Comparison of ENCODE assay signal across 8 cellular contexts in the genomic region with DNA sequence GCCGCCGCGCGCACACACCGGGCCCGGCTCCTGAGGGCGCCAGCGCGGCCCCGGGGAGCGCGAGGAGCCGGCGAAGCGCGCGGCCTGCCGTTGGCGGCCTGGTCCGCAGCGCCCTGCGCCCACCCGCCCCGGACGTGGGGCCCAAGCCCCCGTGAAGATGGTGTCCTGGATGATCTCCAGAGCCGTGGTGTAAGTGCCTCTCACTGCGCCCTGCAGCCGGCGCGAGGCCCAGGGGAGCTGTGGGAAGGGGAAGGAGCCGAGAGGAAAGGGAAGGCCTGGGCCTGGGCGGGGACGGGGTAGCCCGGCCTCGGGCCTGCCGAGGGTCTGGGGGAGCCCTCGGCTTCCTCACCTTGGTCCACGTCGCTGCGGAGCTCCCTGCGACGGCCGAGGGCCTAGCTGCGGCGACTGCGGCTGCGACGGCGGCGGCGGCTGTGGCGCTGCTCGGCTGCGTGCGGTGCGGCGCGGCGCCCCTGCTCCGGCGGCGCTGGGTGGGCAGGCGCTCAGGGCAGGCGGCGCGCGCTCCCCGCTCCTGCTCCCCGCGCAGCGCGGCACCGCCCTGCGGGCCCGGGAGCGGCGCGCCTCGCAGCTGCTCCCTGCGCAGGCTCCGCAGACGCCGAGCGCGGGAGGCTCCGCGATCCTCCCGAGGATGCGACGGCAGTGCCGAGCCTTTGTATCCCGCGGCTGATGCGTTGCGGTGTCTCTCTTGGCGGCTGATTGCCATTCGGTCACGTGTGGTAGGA. TPM values are rescaled to one million over a fixed set of nuclear protein-coding genes. Genes with fewer than 3 reads are reported as not detected.
DNase-seq lines count a peak whose midpoint lies in the region; ATAC-seq and TF ChIP-seq lines count a peak whose summit lies in the region.

A gene with protein sequence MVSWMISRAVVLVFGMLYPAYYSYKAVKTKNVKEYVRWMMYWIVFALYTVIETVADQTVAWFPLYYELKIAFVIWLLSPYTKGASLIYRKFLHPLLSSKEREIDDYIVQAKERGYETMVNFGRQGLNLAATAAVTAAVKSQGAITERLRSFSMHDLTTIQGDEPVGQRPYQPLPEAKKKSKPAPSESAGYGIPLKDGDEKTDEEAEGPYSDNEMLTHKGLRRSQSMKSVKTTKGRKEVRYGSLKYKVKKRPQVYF (plus strand): TSS at position 13 of the 740 bp plus-strand sequence. CDS start 145 bp downstream, at position 158.

- H3K79me2 ChIP-seq in OCI-LY7 (ENCODE audit: insufficient read depth, low read depth, low read length) = peaks cover 60% of the 10 kb centered on the region

- BruUV-seq in OCI-LY7 (replicated peaks; lab: Mats Ljungman, UMichigan) = no TSS peak

- peak within 1 kb of the TSS; percentile 85 to 95 (median 90) for H3K4me3 Mint-ChIP-seq in CD8-positive, alpha-beta memory T cell
- H3K4me3 Mint-ChIP-seq in activated T-cell treated with anti-CD3 and anti-CD28 coated beads, Interleukin-2, amount 50 U/mL, for 72 hours = peak within 1 kb of the TSS; percentile 86 to 93
- H3K4me3 Mint-ChIP-seq in stimulated activated naive B cell treated with anti-CD40 and anti-IgM and Interleukin-4, amounts not matched to agents 10 μg/mL and 1 μg/mL and 100 μg/mL, for 72 hours = peak within 1 kb of the TSS; percentile 86 to 91

- TF ChIP-seq POLR2A in esophagus muscularis mucosa (IDR thresholded peaks at IDR 0.05; ENCODE audit: low read depth) = no peak

- peak within 1 kb of the TSS; percentile 87 for H3K27ac ChIP-seq in CD8-positive, alpha-beta memory T cell (ENCODE audit: low read depth, low read length)
- peak within 1 kb of the TSS; percentile 73 for H3K27ac ChIP-seq in OCI-LY7 (ENCODE audit: low read depth, low read length, poor library complexity, severe bottlenecking)
- H3K27ac ChIP-seq in esophagus muscularis mucosa (replicated peaks in 1 of 4) = peak within 1 kb of the TSS; percentile 99 to 100 (median 99)

- H3K27ac Mint-ChIP-seq in CD8-positive, alpha-beta memory T cell = peak within 1 kb of the TSS; percentile 85 to 96 (median 94)
- peak within 1 kb of the TSS; percentile 95 for H3K27ac Mint-ChIP-seq in activated T-cell treated with anti-CD3 and anti-CD28 coated beads, Interleukin-2, amount 50 U/mL, for 72 hours
- H3K27ac Mint-ChIP-seq in stimulated activated naive B cell treated with anti-CD40 and anti-IgM and Interleukin-4, amounts not matched to agents 10 μg/mL and 1 μg/mL and 100 μg/mL, for 72 hours = peak within 1 kb of the TSS; percentile 89

- CTCF ChIA-PET in CD8-positive, alpha-beta memory T cell (lab: Charles Lee) = interaction anchor here (0.5 to 1.5 kb wide), 7 partner anchors 8 to 1619 kb away, joined by 3 to 5 read pairs (median 4); no protein-coding TSS in a partner anchor
- CTCF ChIA-PET in OCI-LY7 (lab: Charles Lee; ENCODE audit: unreplicated experiment) = interaction anchor here (0.6 kb wide), 1 partner anchor 342 kb away, joined by 3 read pairs; no protein-coding TSS in a partner anchor

- H3K4me1 ChIP-seq in CD8-positive, alpha-beta memory T cell (ENCODE audit: insufficient read depth, low read length) = peaks cover 37% of the 10 kb centered on the region
- H3K4me1 ChIP-seq in OCI-LY7 (ENCODE audit: insufficient read depth, low read length, poor library complexity, severe bottlenecking) (peaks cover 29% of the 10 kb centered on the region), esophagus muscularis mucosa (peaks cover 42 to 75% (median 72%) of the 10 kb centered on the region in 4 donors)

- TF ChIP-seq CTCF in OCI-LY7 (conservative IDR thresholded peaks at IDR 0.05; ENCODE audit: low read length) = no peak
- peak in 1 of 3 experiments; percentile 5 for TF ChIP-seq CTCF in esophagus muscularis mucosa (IDR thresholded peaks at IDR 0.05)

- peaks cover 61 to 77% (median 69%) of the 10 kb centered on the region in 3 donors for H3K4me1 Mint-ChIP-seq in CD8-positive, alpha-beta memory T cell
- H3K4me1 Mint-ChIP-seq in activated T-cell treated with anti-CD3 and anti-CD28 coated beads, Interleukin-2, amount 50 U/mL, for 72 hours (ENCODE audit: low read depth) = peaks cover 61% of the 10 kb centered on the region
- peaks cover 20 to 39% of the 10 kb centered on the region in 2 donors for H3K4me1 Mint-ChIP-seq in stimulated activated naive B cell treated with anti-CD40 and anti-IgM and Interleukin-4, amounts not matched to agents 10 μg/mL and 1 μg/mL and 100 μg/mL, for 72 hours

- peak; percentile 61 for ATAC-seq in HG03439 (IDR thresholded peaks at IDR 0.05; ENCODE audit: unreplicated experiment)
- ATAC-seq in activated T-cell treated with anti-CD3 and anti-CD28 coated beads, Interleukin-2, amount 50 U/mL, for 72 hours (replicated peaks in 1 of 2) = peak; percentile 72 to 75
- ATAC-seq in stimulated activated naive B cell treated with anti-CD40 and anti-IgM and Interleukin-4, amounts not matched to agents 10 μg/mL and 1 μg/mL and 100 μg/mL, for 72 hours (replicated peaks) = peak; percentile 77 to 82

- peaks cover 5% of the 10 kb centered on the region; the same call in 1 of the 2 replicates for H4K20me1 ChIP-seq in OCI-LY7 (ENCODE audit: insufficient read depth, low read length)

- no CpG with 5 or more reads among the region's 99 CpGs for WGBS in esophagus muscularis mucosa

- H3K27me3 ChIP-seq in CD8-positive, alpha-beta memory T cell (ENCODE audit: insufficient read depth, low read length, poor library complexity, severe bottlenecking) = no peaks in the 10 kb centered on the region
- no peaks in the 10 kb centered on the region for H3K27me3 ChIP-seq in esophagus muscularis mucosa

- DNase-seq in CD8-positive, alpha-beta memory T cell = peak; percentile 31 to 67 (median 61)
- peak; percentile 73 for DNase-seq in GM19238 (ENCODE audit: insufficient read length, low spot score)
- DNase-seq in OCI-LY7 (ENCODE audit: low spot score) = peak; percentile 79
- peak; percentile 59 to 62 for DNase-seq in activated T-cell treated with anti-CD3 and anti-CD28 coated beads, Interleukin-2, amount 50 U/mL, for 72 hours
- DNase-seq in esophagus muscularis mucosa (ENCODE audit: extremely low spot score) = no peak
- peak; percentile 85 for DNase-seq in myocyte (ENCODE audit: low read depth)
- DNase-seq in stimulated activated naive B cell treated with anti-CD40 and anti-IgM and Interleukin-4, amounts not matched to agents 10 μg/mL and 1 μg/mL and 100 μg/mL, for 72 hours = peak; percentile 64

- POLR2A ChIA-PET in CD8-positive, alpha-beta memory T cell (lab: Charles Lee) = interaction anchor here (0.6 to 3.5 kb wide), 6 partner anchors 55 to 389 kb away, joined by 3 to 14 read pairs (median 5); a partner anchor contains a TSS
- POLR2A ChIA-PET in OCI-LY7 (lab: Charles Lee) = interaction anchor here (0.6 to 2.0 kb wide), 8 partner anchors 9 to 383 kb away, joined by 3 to 7 read pairs (median 4); no protein-coding TSS in a partner anchor

- no peaks in the 10 kb centered on the region for H3K9me3 Mint-ChIP-seq in CD8-positive, alpha-beta memory T cell
- no peaks in the 10 kb centered on the region for H3K9me3 Mint-ChIP-seq in activated T-cell treated with anti-CD3 and anti-CD28 coated beads, Interleukin-2, amount 50 U/mL, for 72 hours
- H3K9me3 Mint-ChIP-seq in stimulated activated naive B cell treated with anti-CD40 and anti-IgM and Interleukin-4, amounts not matched to agents 10 μg/mL and 1 μg/mL and 100 μg/mL, for 72 hours = no peaks in the 10 kb centered on the region

- H2AFZ ChIP-seq in OCI-LY7 (ENCODE audit: low read length) = peak within 1 kb of the TSS; percentile 81

- H3K9me3 ChIP-seq in CD8-positive, alpha-beta memory T cell (ENCODE audit: low read length) = no peaks in the 10 kb centered on the region
- H3K9me3 ChIP-seq in OCI-LY7 (ENCODE audit: low read length) (no peaks in the 10 kb centered on the region), esophagus muscularis mucosa (no peaks in the 10 kb centered on the region)

- no peaks in the 10 kb centered on the region for H3K9me2 ChIP-seq in OCI-LY7 (ENCODE audit: insufficient read depth, low read length)

- intact Hi-C loops in OCI-LY7 (cut with micrococcal nuclease; ENCODE audit: unreplicated experiment) (loop anchor here (1.0 to 10.0 kb wide), 5 partner anchors 57 to 707 kb away; a partner anchor contains a TSS), esophagus muscularis mucosa (cut with DNase I) (loop anchor here (5.0 kb wide), 4 partner anchors 106 to 314 kb away; no protein-coding TSS in a partner anchor)

- peak within 1 kb of the TSS; percentile 96 for H3K4me2 ChIP-seq in OCI-LY7 (ENCODE audit: low read length)

- no peaks in the 10 kb centered on the region for H3K27me3 Mint-ChIP-seq in CD8-positive, alpha-beta memory T cell
- H3K27me3 Mint-ChIP-seq in activated T-cell treated with anti-CD3 and anti-CD28 coated beads, Interleukin-2, amount 50 U/mL, for 72 hours (ENCODE audit: low read depth) = no peaks in the 10 kb centered on the region
- no peaks in the 10 kb centered on the region for H3K27me3 Mint-ChIP-seq in stimulated activated naive B cell treated with anti-CD40 and anti-IgM and Interleukin-4, amounts not matched to agents 10 μg/mL and 1 μg/mL and 100 μg/mL, for 72 hours

- peak within 1 kb of the TSS; percentile 94 for H3K4me3 ChIP-seq in CD8-positive, alpha-beta memory T cell (ENCODE audit: low read length)
- peak within 1 kb of the TSS; percentile 76 for H3K4me3 ChIP-seq in OCI-LY7 (ENCODE audit: low read depth, low read length, poor library complexity, severe bottlenecking)
- peak within 1 kb of the TSS; percentile 81 to 91 (median 88) for H3K4me3 ChIP-seq in esophagus muscularis mucosa

- peaks cover 0 to 11% (median 0%) of the 10 kb centered on the region in 3 donors for H3K36me3 Mint-ChIP-seq in CD8-positive, alpha-beta memory T cell
- H3K36me3 Mint-ChIP-seq in activated T-cell treated with anti-CD3 and anti-CD28 coated beads, Interleukin-2, amount 50 U/mL, for 72 hours (ENCODE audit: insufficient read depth in 2 of 2) = peaks cover 0 to 4% of the 10 kb centered on the region in 2 donors
- H3K36me3 Mint-ChIP-seq in stimulated activated naive B cell treated with anti-CD40 and anti-IgM and Interleukin-4, amounts not matched to agents 10 μg/mL and 1 μg/mL and 100 μg/mL, for 72 hours = peaks cover 6 to 15% of the 10 kb centered on the region in 2 donors

- TF ChIP-seq EP300 in esophagus muscularis mucosa (IDR thresholded peaks at IDR 0.05) = no peak

- no peaks in the 10 kb centered on the region for H3K36me3 ChIP-seq in CD8-positive, alpha-beta memory T cell (ENCODE audit: insufficient read depth, low read length)
- no peaks in the 10 kb centered on the region for H3K36me3 ChIP-seq in OCI-LY7 (ENCODE audit: insufficient read depth, low read length)
- H3K36me3 ChIP-seq in esophagus muscularis mucosa = no peaks in the 10 kb centered on the region

RNA-seq across cellular contexts. Expression of the gene that starts here (rescaled TPM):
- 10 to 100 TPM; 23.7 to 25.5 TPM for total RNA-seq in CD8-positive, alpha-beta memory T cell
- polyA plus RNA-seq in CD8-positive, alpha-beta memory T cell = 7.4 TPM
- 3.6 and 5.9 TPM in 2 replicates for total RNA-seq in OCI-LY7 (2014; rRNA removed; shearing (Covaris generic))
- total RNA-seq in OCI-LY7 (2022) (7.5 and 11.0 TPM in 2 replicates), esophagus muscularis mucosa (100 to 1,000 TPM in 2 of 4 donors, 10 to 100 TPM in 2; 60.3 to 115 (median 89.2) TPM), myocyte (48.6 and 52.1 TPM in 2 replicates)
- 10 to 100 TPM; 19.0 to 22.1 TPM for total RNA-seq in activated T-cell treated with anti-CD3 and anti-CD28 coated beads, Interleukin-2, amount 50 U/mL, for 72 hours
- polyA plus RNA-seq in myocyte (2012) = 23.8 TPM
